ENCODE assay signal across 15 cellular contexts in the genomic region with DNA sequence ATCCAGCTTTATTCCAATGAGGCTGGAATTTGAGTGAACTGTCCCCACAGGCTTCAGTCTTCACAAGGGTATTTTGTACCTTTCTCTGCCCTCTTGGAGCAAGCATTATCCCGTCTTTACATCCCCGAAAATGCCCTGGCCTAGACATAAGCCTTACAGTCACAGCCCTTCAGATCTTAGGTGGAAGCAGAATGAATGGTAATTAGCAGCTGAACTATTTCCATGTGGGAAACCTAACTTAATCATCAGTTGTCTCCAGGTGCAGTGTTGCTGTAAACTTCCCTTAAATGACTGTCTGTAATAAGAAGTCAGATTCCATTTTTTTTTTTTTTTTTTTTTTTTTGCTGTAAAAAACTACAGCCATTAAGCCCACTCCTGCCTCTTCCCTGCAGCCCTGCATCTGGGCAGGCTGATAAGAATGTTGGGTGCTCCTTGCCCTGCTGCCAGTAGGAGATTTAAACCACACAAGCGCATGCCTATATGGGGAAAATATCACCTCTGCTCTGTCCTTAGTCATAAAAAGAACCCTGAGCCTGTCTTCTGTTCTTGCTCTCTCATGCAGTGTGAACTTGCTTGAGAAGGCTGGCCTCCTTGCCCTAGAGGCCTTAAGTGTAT.
"Had no signal": no experiment of that assay in that cellular context is flagged by ENCODE, and none has a peak within 500 bp of the region (broad histone marks: within the 10 kb centered on the region; RNA-seq: fewer than 3 reads in every experiment).

No MANE protein-coding gene starts in this region.

- H3K9me3 ChIP-seq: breast epithelium, neutrophil, right atrium auricular region had no signal

- H3K4me3 ChIP-seq: breast epithelium, left lung, right atrium auricular region had no signal

- H3K4me1 Mint-ChIP-seq: naive thymus-derived CD8-positive, alpha-beta T cell; stimulated activated memory B cell treated with anti-CD40 and anti-IgM and Interleukin-4, amounts not matched to agents 10 μg/mL and 1 μg/mL and 100 μg/mL, for 72 hours; T-helper 17 cell had no signal

- H3K27me3 ChIP-seq: breast epithelium, left lung, neutrophil, right atrium auricular region had no signal

- H3K9me3 Mint-ChIP-seq: stimulated activated memory B cell treated with anti-CD40 and anti-IgM and Interleukin-4, amounts not matched to agents 10 μg/mL and 1 μg/mL and 100 μg/mL, for 72 hours had no signal

- DNase-seq: activated CD4-positive, alpha-beta T cell treated with anti-CD3 and anti-CD28 coated beads, Interleukin-2, amount 50 U/mL, for 1 hour; activated CD8-positive, alpha-beta memory T cell treated with anti-CD3 and anti-CD28 coated beads for 24 hours; activated naive CD4-positive, alpha-beta T cell; aorta; hippocampal formation; left lung; naive thymus-derived CD8-positive, alpha-beta T cell; stimulated activated CD4-positive, alpha-beta T cell treated with anti-CD3 and anti-CD28 coated beads, Interleukin-2, amount 100 ng/mL, for 48 hours; T-helper 17 cell had no signal

- H3K36me3 ChIP-seq: breast epithelium, left lung, neutrophil, right atrium auricular region had no signal

- ATAC-seq: activated CD4-positive, CD25-positive, alpha-beta regulatory T cell treated with anti-CD3 and anti-CD28 coated beads, Interleukin-2, amount 50 U/mL, for 24 hours; left lung; naive thymus-derived CD8-positive, alpha-beta T cell; stimulated activated memory B cell treated with anti-CD40 and anti-IgM and Interleukin-4, amounts not matched to agents 10 μg/mL and 1 μg/mL and 100 μg/mL, for 72 hours; T-helper 17 cell had no signal

- H3K27ac Mint-ChIP-seq: naive thymus-derived CD8-positive, alpha-beta T cell; stimulated activated memory B cell treated with anti-CD40 and anti-IgM and Interleukin-4, amounts not matched to agents 10 μg/mL and 1 μg/mL and 100 μg/mL, for 72 hours; T-helper 17 cell had no signal

- H3K4me1 ChIP-seq: breast epithelium, left lung, right atrium auricular region had no signal

- H3K36me3 Mint-ChIP-seq: naive thymus-derived CD8-positive, alpha-beta T cell; stimulated activated memory B cell treated with anti-CD40 and anti-IgM and Interleukin-4, amounts not matched to agents 10 μg/mL and 1 μg/mL and 100 μg/mL, for 72 hours had no signal

- H3K27ac ChIP-seq: breast epithelium, left lung, neutrophil, right atrium auricular region had no signal

- H3K4me3 Mint-ChIP-seq: naive thymus-derived CD8-positive, alpha-beta T cell; stimulated activated memory B cell treated with anti-CD40 and anti-IgM and Interleukin-4, amounts not matched to agents 10 μg/mL and 1 μg/mL and 100 μg/mL, for 72 hours; T-helper 17 cell had no signal

- H3K27me3 Mint-ChIP-seq: naive thymus-derived CD8-positive, alpha-beta T cell; stimulated activated memory B cell treated with anti-CD40 and anti-IgM and Interleukin-4, amounts not matched to agents 10 μg/mL and 1 μg/mL and 100 μg/mL, for 72 hours; T-helper 17 cell had no signal

- FAIRE-seq: keratinocyte had no signal
